In the genomic region with DNA sequence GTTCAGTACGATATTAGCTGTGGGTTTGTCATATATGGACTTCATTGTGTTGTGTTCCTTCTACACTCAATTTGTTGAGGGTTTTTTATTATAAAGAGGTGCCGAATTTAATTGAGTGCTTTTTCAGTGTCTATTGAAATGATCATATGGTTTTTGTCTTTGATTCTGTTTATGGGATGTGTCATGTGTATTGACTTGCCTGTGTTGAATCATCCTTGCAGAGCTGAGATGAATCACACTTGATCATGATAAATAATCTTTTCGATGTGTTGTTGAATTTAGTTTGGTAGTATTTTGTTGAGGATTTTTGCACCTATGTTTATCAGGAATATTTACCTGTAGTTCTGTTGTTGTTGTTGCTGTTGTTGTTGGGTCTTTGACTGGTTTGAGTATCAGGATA, we compare ENCODE assay signal across 1 cellular context.
TF ChIP-seq lines count a peak whose summit lies in the region.

No MANE protein-coding gene starts in this region.

TF ChIP-seq in SK-N-SH treated with all-trans-retinoic acid at 6 μM for 48 hours, 23 proteins besides CTCF, POLR2A, EP300 and RAD21 (continued from another document):
- TF ChIP-seq, protein P1, sequence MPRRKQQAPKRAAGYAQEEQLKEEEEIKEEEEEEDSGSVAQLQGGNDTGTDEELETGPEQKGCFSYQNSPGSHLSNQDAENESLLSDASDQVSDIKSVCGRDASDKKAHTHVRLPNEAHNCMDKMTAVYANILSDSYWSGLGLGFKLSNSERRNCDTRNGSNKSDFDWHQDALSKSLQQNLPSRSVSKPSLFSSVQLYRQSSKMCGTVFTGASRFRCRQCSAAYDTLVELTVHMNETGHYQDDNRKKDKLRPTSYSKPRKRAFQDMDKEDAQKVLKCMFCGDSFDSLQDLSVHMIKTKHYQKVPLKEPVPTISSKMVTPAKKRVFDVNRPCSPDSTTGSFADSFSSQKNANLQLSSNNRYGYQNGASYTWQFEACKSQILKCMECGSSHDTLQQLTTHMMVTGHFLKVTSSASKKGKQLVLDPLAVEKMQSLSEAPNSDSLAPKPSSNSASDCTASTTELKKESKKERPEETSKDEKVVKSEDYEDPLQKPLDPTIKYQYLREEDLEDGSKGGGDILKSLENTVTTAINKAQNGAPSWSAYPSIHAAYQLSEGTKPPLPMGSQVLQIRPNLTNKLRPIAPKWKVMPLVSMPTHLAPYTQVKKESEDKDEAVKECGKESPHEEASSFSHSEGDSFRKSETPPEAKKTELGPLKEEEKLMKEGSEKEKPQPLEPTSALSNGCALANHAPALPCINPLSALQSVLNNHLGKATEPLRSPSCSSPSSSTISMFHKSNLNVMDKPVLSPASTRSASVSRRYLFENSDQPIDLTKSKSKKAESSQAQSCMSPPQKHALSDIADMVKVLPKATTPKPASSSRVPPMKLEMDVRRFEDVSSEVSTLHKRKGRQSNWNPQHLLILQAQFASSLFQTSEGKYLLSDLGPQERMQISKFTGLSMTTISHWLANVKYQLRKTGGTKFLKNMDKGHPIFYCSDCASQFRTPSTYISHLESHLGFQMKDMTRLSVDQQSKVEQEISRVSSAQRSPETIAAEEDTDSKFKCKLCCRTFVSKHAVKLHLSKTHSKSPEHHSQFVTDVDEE (CRISPR knock-in tag; IDR thresholded peaks at IDR 0.05), result no peak
- no peak for TF ChIP-seq GLIS3 (CRISPR knock-in tag; IDR thresholded peaks at IDR 0.05)
- TF ChIP-seq, protein P2, sequence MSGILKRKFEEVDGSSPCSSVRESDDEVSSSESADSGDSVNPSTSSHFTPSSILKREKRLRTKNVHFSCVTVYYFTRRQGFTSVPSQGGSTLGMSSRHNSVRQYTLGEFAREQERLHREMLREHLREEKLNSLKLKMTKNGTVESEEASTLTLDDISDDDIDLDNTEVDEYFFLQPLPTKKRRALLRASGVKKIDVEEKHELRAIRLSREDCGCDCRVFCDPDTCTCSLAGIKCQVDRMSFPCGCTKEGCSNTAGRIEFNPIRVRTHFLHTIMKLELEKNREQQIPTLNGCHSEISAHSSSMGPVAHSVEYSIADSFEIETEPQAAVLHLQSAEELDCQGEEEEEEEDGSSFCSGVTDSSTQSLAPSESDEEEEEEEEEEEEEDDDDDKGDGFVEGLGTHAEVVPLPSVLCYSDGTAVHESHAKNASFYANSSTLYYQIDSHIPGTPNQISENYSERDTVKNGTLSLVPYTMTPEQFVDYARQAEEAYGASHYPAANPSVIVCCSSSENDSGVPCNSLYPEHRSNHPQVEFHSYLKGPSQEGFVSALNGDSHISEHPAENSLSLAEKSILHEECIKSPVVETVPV (CRISPR knock-in tag; IDR thresholded peaks at IDR 0.05), result no peak
- no peak for TF ChIP-seq OSR1 (CRISPR knock-in tag; IDR thresholded peaks at IDR 0.05)
- no peak for TF ChIP-seq TCF4 (CRISPR knock-in tag; IDR thresholded peaks at IDR 0.05; ENCODE audit: borderline replicate concordance)
- no peak for TF ChIP-seq CREB5 (CRISPR knock-in tag; IDR thresholded peaks at IDR 0.05; ENCODE audit: low read depth)
